34 cellular contexts compared by ENCODE assay signal in genomic region chr4:155820887-155821529, GRCh38. TPM values are rescaled to one million over a fixed set of nuclear protein-coding genes. Genes with fewer than 3 reads are reported as not detected.
"Had no signal": no experiment of that assay in that cellular context is flagged by ENCODE, and none has a peak within 500 bp of the region (broad histone marks: within the 10 kb centered on the region; RNA-seq: fewer than 3 reads in every experiment).

No MANE protein-coding gene starts in this region.

- H3K36me3 Mint-ChIP-seq: activated naive CD4-positive, alpha-beta T cell treated with anti-CD3 and anti-CD28 coated beads, Interleukin-2, amount 50 U/mL, for 24 hours; activated naive CD8-positive, alpha-beta T cell treated with anti-CD3 and anti-CD28 coated beads, Interleukin-2, amount 10 ng/mL, durations not matched to agents 7 days and 5 days had no signal

- H3K9me3 ChIP-seq: ascending aorta, SJCRH30 had no signal

- H3K27ac Mint-ChIP-seq: activated CD8-positive, alpha-beta T cell treated with anti-CD3 and anti-CD28 coated beads, Interleukin-2, amount 10 ng/mL, durations not matched to agents 7 days and 5 days; activated naive CD4-positive, alpha-beta T cell treated with anti-CD3 and anti-CD28 coated beads, Interleukin-2, amount 50 U/mL, for 24 hours; activated naive CD8-positive, alpha-beta T cell treated with anti-CD3 and anti-CD28 coated beads, Interleukin-2, amount 10 ng/mL, durations not matched to agents 7 days and 5 days; activated T-cell treated with anti-CD3 and anti-CD28 coated beads, Interleukin-2, amount 50 U/mL, for 24 hours; activated T-helper 2 cell treated with anti-CD3 and anti-CD28 coated beads, Interferon-gamma antibody, Interleukin-2, Interleukin-4, amounts not matched to agents 10 μg/mL and 5 μg/mL and 100 μg/mL, durations not matched to agents 14 hours and 24 hours and 36 hours had no signal

- H3K27me3 Mint-ChIP-seq: central memory CD8-positive, alpha-beta T cell had no signal

- H3K4me1 Mint-ChIP-seq: activated naive CD4-positive, alpha-beta T cell treated with anti-CD3 and anti-CD28 coated beads, Interleukin-2, amount 50 U/mL, for 24 hours; activated naive CD8-positive, alpha-beta T cell treated with anti-CD3 and anti-CD28 coated beads, Interleukin-2, amount 10 ng/mL, durations not matched to agents 7 days and 5 days; central memory CD8-positive, alpha-beta T cell had no signal

- H3K36me3 ChIP-seq: ascending aorta, cardiac muscle cell, SJCRH30, WERI-Rb-1 had no signal

- H3K27ac ChIP-seq: ascending aorta, cardiac muscle cell, SJCRH30, SK-N-MC, WERI-Rb-1 had no signal

- DNase-seq: activated CD4-positive, alpha-beta T cell treated with anti-CD3 and anti-CD28 coated beads for 1 hour; activated CD4-positive, alpha-beta T cell treated with anti-CD3 and anti-CD28 coated beads for 48 hours; activated CD4-positive, CD25-positive, alpha-beta regulatory T cell; activated CD8-positive, alpha-beta T cell treated with anti-CD3 and anti-CD28 coated beads, Interleukin-2, amount 10 ng/mL, durations not matched to agents 7 days and 5 days; activated gamma-delta T cell; activated naive CD4-positive, alpha-beta T cell treated with Interleukin-2 at 50 U/mL for 16 hours; activated naive CD8-positive, alpha-beta T cell treated with anti-CD3 and anti-CD28 coated beads, Interleukin-2, amount 10 ng/mL, durations not matched to agents 7 days and 5 days; activated T-cell treated with anti-CD3 and anti-CD28 coated beads, Interleukin-2, amount 50 U/mL, for 24 hours; amygdala; MM.1S; MV-4-11; NCI-H1092; NCI-H1436 treated with DMSO at 0.1 percent for 48 hours; NCI-H1694 treated with DMSO at 0.1 percent for 48 hours; NCI-H2029; NCI-H345; NCI-H524 treated with DMSO at 0.1 percent for 48 hours; SHP77; SJCRH30; T1000; WERI-Rb-1 had no signal

- H3K27me3 ChIP-seq: ascending aorta, cardiac muscle cell, SJCRH30 had no signal

- H3K4me3 ChIP-seq: ascending aorta, cardiac muscle cell, SJCRH30, SK-N-MC had no signal

- H3K4me3 Mint-ChIP-seq: activated CD8-positive, alpha-beta T cell treated with anti-CD3 and anti-CD28 coated beads, Interleukin-2, amount 10 ng/mL, durations not matched to agents 7 days and 5 days; activated naive CD4-positive, alpha-beta T cell treated with anti-CD3 and anti-CD28 coated beads, Interleukin-2, amount 50 U/mL, for 24 hours; activated naive CD8-positive, alpha-beta T cell treated with anti-CD3 and anti-CD28 coated beads, Interleukin-2, amount 10 ng/mL, durations not matched to agents 7 days and 5 days; activated T-cell treated with anti-CD3 and anti-CD28 coated beads, Interleukin-2, amount 50 U/mL, for 24 hours; central memory CD8-positive, alpha-beta T cell had no signal

- ATAC-seq: activated CD8-positive, alpha-beta T cell treated with anti-CD3 and anti-CD28 coated beads, Interleukin-2, amount 10 ng/mL, durations not matched to agents 7 days and 5 days; Panc1 had no signal

- H3K9me3 Mint-ChIP-seq: activated naive CD4-positive, alpha-beta T cell treated with anti-CD3 and anti-CD28 coated beads, Interleukin-2, amount 50 U/mL, for 24 hours; activated naive CD8-positive, alpha-beta T cell treated with anti-CD3 and anti-CD28 coated beads, Interleukin-2, amount 10 ng/mL, durations not matched to agents 7 days and 5 days; activated T-cell treated with anti-CD3 and anti-CD28 coated beads, Interleukin-2, amount 50 U/mL, for 24 hours; activated T-helper 2 cell treated with anti-CD3 and anti-CD28 coated beads, Interferon-gamma antibody, Interleukin-2, Interleukin-4, amounts not matched to agents 10 μg/mL and 5 μg/mL and 100 μg/mL, durations not matched to agents 14 hours and 24 hours and 36 hours; central memory CD8-positive, alpha-beta T cell had no signal

- H3K4me1 ChIP-seq: ascending aorta, SJCRH30 had no signal

RNA-seq across cellular contexts. Expression of gene ASIC5, which starts 45.1 kb away (rescaled TPM):
- total RNA-seq: activated CD8-positive, alpha-beta T cell treated with anti-CD3 and anti-CD28 coated beads, Interleukin-2, amount 10 ng/mL, durations not matched to agents 7 days and 5 days; activated naive CD8-positive, alpha-beta T cell treated with anti-CD3 and anti-CD28 coated beads, Interleukin-2, amount 10 ng/mL, durations not matched to agents 7 days and 5 days; activated T-helper 2 cell treated with anti-CD3 and anti-CD28 coated beads, Interferon-gamma antibody, Interleukin-2, Interleukin-4, amounts not matched to agents 10 μg/mL and 5 μg/mL and 100 μg/mL, durations not matched to agents 14 hours and 24 hours and 36 hours; ascending aorta; cardiac muscle cell; LHCN-M2; NCI-H460; RPMI7951; SJCRH30; T-helper 1 cell treated with Interleukin-12 subunit alpha and Interleukin-12 subunit beta and Interleukin-4 antibody, amounts not matched to agents 30 ng/mL and 1 ng/mL, for 36 hours; T-helper 2 cell treated with Interferon-gamma antibody and Interleukin-4, amounts not matched to agents 100 ng/mL and 5 ng/mL, for 36 hours had no signal
- polyA plus RNA-seq: adipose tissue, cardiac muscle cell had no signal
